Comparison of ENCODE assay signal across 19 cellular contexts in the genomic region with DNA sequence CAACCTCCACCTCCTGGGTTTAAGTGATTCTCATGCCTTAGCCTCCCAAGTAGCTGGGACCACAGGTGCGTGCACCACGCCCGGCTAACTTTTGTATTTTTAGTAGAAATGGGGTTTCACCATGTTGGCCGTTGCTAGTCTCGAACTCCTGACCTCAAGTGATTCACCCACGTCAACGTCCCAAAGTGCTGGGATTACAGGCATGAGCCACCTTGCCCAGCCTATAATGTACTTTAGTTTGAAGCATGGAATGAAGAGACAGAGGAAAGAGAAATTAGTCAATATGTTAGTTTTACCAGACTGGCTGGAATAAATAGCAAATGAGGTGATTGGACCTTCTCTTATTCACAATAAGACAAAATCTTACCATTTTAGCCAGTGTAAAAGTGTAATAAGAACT.
DNase-seq lines count a peak whose midpoint lies in the region; FAIRE-seq and TF ChIP-seq lines count a peak whose summit lies in the region.
"Had no signal": no experiment of that assay in that cellular context is flagged by ENCODE, and none has a peak within 500 bp of the region (broad histone marks: within the 10 kb centered on the region; RNA-seq: fewer than 3 reads in every experiment).

No MANE protein-coding gene starts in this region.

- intact Hi-C loops in MCF 10A (cut with micrococcal nuclease) (no loop called here), breast epithelium (cut with DNase I; ENCODE audit: low total_unique reads) (no loop called here)
- intact Hi-C loops in activated T-helper 2 cell treated with anti-CD3 and anti-CD28 coated beads, Interferon-gamma antibody, Interleukin-2, Interleukin-4, amounts not matched to agents 10 μg/mL and 5 μg/mL and 100 μg/mL, durations not matched to agents 14 hours and 24 hours and 36 hours (cut with micrococcal nuclease) = loop anchor here (5.0 kb wide), 1 partner anchor 75 kb away; no protein-coding TSS in a partner anchor

- TF ChIP-seq POLR2A in breast epithelium (IDR thresholded peaks at IDR 0.05) = no peak

- H3K9me3 ChIP-seq in breast epithelium (no peaks in the 10 kb centered on the region), SU-DHL-6 (ENCODE audit: insufficient read depth, low read length) (no peaks in the 10 kb centered on the region)
- H3K9me3 ChIP-seq: gastrocnemius medialis had no signal

- H3K36me3 Mint-ChIP-seq in MCF 10A (ENCODE audit: insufficient read depth, unreplicated experiment) = peaks cover 47% of the 10 kb centered on the region
- H3K36me3 Mint-ChIP-seq in type B pancreatic cell = peaks cover 50% of the 10 kb centered on the region
- H3K36me3 Mint-ChIP-seq in activated T-helper 2 cell treated with anti-CD3 and anti-CD28 coated beads, Interferon-gamma antibody, Interleukin-2, Interleukin-4, amounts not matched to agents 10 μg/mL and 5 μg/mL and 100 μg/mL, durations not matched to agents 14 hours and 24 hours and 36 hours (ENCODE audit: low read depth) = peaks cover 65% of the 10 kb centered on the region

- H3K4me1 Mint-ChIP-seq in MCF 10A (ENCODE audit: insufficient read depth, unreplicated experiment) = peaks cover 12% of the 10 kb centered on the region
- no peaks in the 10 kb centered on the region for H3K4me1 Mint-ChIP-seq in type B pancreatic cell (ENCODE audit: unreplicated experiment)
- H3K4me1 Mint-ChIP-seq in activated T-helper 2 cell treated with anti-CD3 and anti-CD28 coated beads, Interferon-gamma antibody, Interleukin-2, Interleukin-4, amounts not matched to agents 10 μg/mL and 5 μg/mL and 100 μg/mL, durations not matched to agents 14 hours and 24 hours and 36 hours (ENCODE audit: low read depth) = peaks cover 12% of the 10 kb centered on the region
- H3K4me1 Mint-ChIP-seq: endodermal cell had no signal

- no peaks in the 10 kb centered on the region for H3K4me1 ChIP-seq in breast epithelium
- H3K4me1 ChIP-seq: gastrocnemius medialis, SJSA1 had no signal

- H3K9ac ChIP-seq in SU-DHL-6 (ENCODE audit: low read length) = no peak overlapping the region

- FAIRE-seq in HTR-8/SVneo (lab: Jason Lieb, UNC) = no peak

- H3K27ac ChIP-seq in breast epithelium (no peak overlapping the region), SU-DHL-6 (ENCODE audit: low read depth, low read length) (peak overlapping the region; percentile 53; the same call in 1 of the 2 replicates)
- H3K27ac ChIP-seq: gastrocnemius medialis, SJSA1 had no signal

- TF ChIP-seq CTCF in MCF 10A (IDR thresholded peaks at IDR 0.05; ENCODE audit: unreplicated experiment) (no peak), breast epithelium (IDR thresholded peaks at IDR 0.05) (no peak), SU-DHL-6 (IDR thresholded peaks at IDR 0.05; ENCODE audit: insufficient read depth, low read length, poor library complexity, severe bottlenecking) (no peak), fibroblast of mammary gland (conservative IDR thresholded peaks at IDR 0.05; ENCODE audit: control insufficient read depth, insufficient read depth, low read depth, low read length) (no peak), type B pancreatic cell (conservative IDR thresholded peaks at IDR 0.05) (no peak)

- no peak overlapping the region for H3K4me3 ChIP-seq in breast epithelium
- no peak overlapping the region for H3K4me3 ChIP-seq in SU-DHL-6 (ENCODE audit: insufficient read depth, low read length, poor library complexity, severe bottlenecking)
- no peak overlapping the region for H3K4me3 ChIP-seq in fibroblast of mammary gland (ENCODE audit: control insufficient read depth, low read depth, low read length)
- H3K4me3 ChIP-seq: gastrocnemius medialis, lung, SJSA1 had no signal

- POLR2A ChIA-PET in MCF 10A (lab: Yijun Ruan, JAX) = interaction anchor here (1.4 kb wide), 1 partner anchor 14 kb away, joined by 7 read pairs; no protein-coding TSS in a partner anchor

- 0 out of 2 replicates have a peak, but pooled peaks cover 7% of the 10 kb centered on the region for H3F3A ChIP-seq in SU-DHL-6 (ENCODE audit: insufficient read depth)

- H3K27me3 Mint-ChIP-seq in MCF 10A (ENCODE audit: insufficient read depth, unreplicated experiment) = no peaks in the 10 kb centered on the region
- H3K27me3 Mint-ChIP-seq in type B pancreatic cell = no peaks in the 10 kb centered on the region
- H3K27me3 Mint-ChIP-seq in activated T-helper 2 cell treated with anti-CD3 and anti-CD28 coated beads, Interferon-gamma antibody, Interleukin-2, Interleukin-4, amounts not matched to agents 10 μg/mL and 5 μg/mL and 100 μg/mL, durations not matched to agents 14 hours and 24 hours and 36 hours (ENCODE audit: low read depth) = no peaks in the 10 kb centered on the region
- H3K27me3 Mint-ChIP-seq: central memory CD8-positive, alpha-beta T cell; naive thymus-derived CD4-positive, alpha-beta T cell had no signal

- CTCF ChIA-PET in MCF 10A (lab: Yijun Ruan, JAX) = interaction anchor here (1.5 kb wide), 1 partner anchor 66 kb away, joined by 6 read pairs; no protein-coding TSS in a partner anchor

- no peaks in the 10 kb centered on the region for H3K9me2 ChIP-seq in SU-DHL-6 (replicated peaks; ENCODE audit: insufficient read depth, low read length)

- TSS peak; percentile 89 for BruUV-seq in MCF 10A (replicated peaks; lab: Mats Ljungman, UMichigan)

- H3K36me3 ChIP-seq in breast epithelium = peaks cover 5% of the 10 kb centered on the region
- H3K36me3 ChIP-seq in SU-DHL-6 (ENCODE audit: low read length) = peaks cover 22% of the 10 kb centered on the region

- H3K27me3 ChIP-seq in breast epithelium (no peaks in the 10 kb centered on the region), SU-DHL-6 (ENCODE audit: low read length) (no peaks in the 10 kb centered on the region)
- H3K27me3 ChIP-seq: gastrocnemius medialis, SJSA1 had no signal

- H3K9me3 Mint-ChIP-seq in MCF 10A (ENCODE audit: unreplicated experiment) (no peaks in the 10 kb centered on the region), type B pancreatic cell (peaks cover 20% of the 10 kb centered on the region)
- H3K9me3 Mint-ChIP-seq in activated T-helper 2 cell treated with anti-CD3 and anti-CD28 coated beads, Interferon-gamma antibody, Interleukin-2, Interleukin-4, amounts not matched to agents 10 μg/mL and 5 μg/mL and 100 μg/mL, durations not matched to agents 14 hours and 24 hours and 36 hours = peaks cover 8% of the 10 kb centered on the region
- H3K9me3 Mint-ChIP-seq: central memory CD8-positive, alpha-beta T cell had no signal

- no peak overlapping the region for H3K4me2 ChIP-seq in SU-DHL-6 (ENCODE audit: low read depth, low read length, poor library complexity, severe bottlenecking)

- DNase-seq in MCF 10A (ENCODE audit: unreplicated experiment) (no peak), breast epithelium (ENCODE audit: low spot score in 2 of 2) (no peak), fibroblast of mammary gland (ENCODE audit: low read depth) (peak; percentile 29), type B pancreatic cell (ENCODE audit: extremely low spot score, unreplicated experiment) (no peak), NCI-H2107 treated with DMSO at 0.1 percent for 48 hours (lab: John Stamatoyannopoulos, UW; ENCODE audit: unreplicated experiment) (no peak), HTR-8/SVneo (ENCODE audit: insufficient read length, low spot score) (no peak)
- DNase-seq in activated T-helper 2 cell treated with anti-CD3 and anti-CD28 coated beads, Interferon-gamma antibody, Interleukin-2, Interleukin-4, amounts not matched to agents 10 μg/mL and 5 μg/mL and 100 μg/mL, durations not matched to agents 14 hours and 24 hours and 36 hours (ENCODE audit: low spot score) = no peak
- DNase-seq: activated CD4-positive, alpha-beta T cell treated with anti-CD3 and anti-CD28 coated beads for 1 hour; activated T-cell treated with anti-CD3 and anti-CD28 coated beads for 4 hours; CD8-positive, alpha-beta T cell; endodermal cell; gastrocnemius medialis; naive thymus-derived CD4-positive, alpha-beta T cell; NCI-H1417 treated with DMSO at 0.1 percent for 48 hours; NCI-H446 had no signal

- H2AFZ ChIP-seq in SU-DHL-6 (ENCODE audit: low read depth, low read length, severe bottlenecking) = no peak overlapping the region

- H3K79me2 ChIP-seq in SU-DHL-6 (ENCODE audit: insufficient read depth, low read length) = no peaks in the 10 kb centered on the region

- no peaks in the 10 kb centered on the region for H4K20me1 ChIP-seq in SU-DHL-6 (ENCODE audit: low read depth, low read length)

- H3K27ac Mint-ChIP-seq in MCF 10A (ENCODE audit: low read depth, unreplicated experiment) = peak overlapping the region; percentile 90
- peak overlapping the region; percentile 82 for H3K27ac Mint-ChIP-seq in type B pancreatic cell
- H3K27ac Mint-ChIP-seq in activated T-helper 2 cell treated with anti-CD3 and anti-CD28 coated beads, Interferon-gamma antibody, Interleukin-2, Interleukin-4, amounts not matched to agents 10 μg/mL and 5 μg/mL and 100 μg/mL, durations not matched to agents 14 hours and 24 hours and 36 hours = no peak overlapping the region

- no peak overlapping the region for H3K4me3 Mint-ChIP-seq in MCF 10A (ENCODE audit: unreplicated experiment)
- H3K4me3 Mint-ChIP-seq in type B pancreatic cell = no peak overlapping the region
- H3K4me3 Mint-ChIP-seq in activated T-helper 2 cell treated with anti-CD3 and anti-CD28 coated beads, Interferon-gamma antibody, Interleukin-2, Interleukin-4, amounts not matched to agents 10 μg/mL and 5 μg/mL and 100 μg/mL, durations not matched to agents 14 hours and 24 hours and 36 hours (ENCODE audit: low read depth) = no peak overlapping the region
- H3K4me3 Mint-ChIP-seq: CD8-positive, alpha-beta T cell; central memory CD8-positive, alpha-beta T cell; endodermal cell had no signal
